Comparison of ENCODE assay signal across 8 cellular contexts in genomic region chr19:16470541-16470910, GRCh38. TPM values are rescaled to one million over a fixed set of nuclear protein-coding genes. Genes with fewer than 3 reads are reported as not detected.
DNase-seq lines count a peak whose midpoint lies in the region; ATAC-seq, FAIRE-seq and TF ChIP-seq lines count a peak whose summit lies in the region.

No MANE protein-coding gene starts in this region.

- peaks cover 31% of the 10 kb centered on the region for H3K4me1 Mint-ChIP-seq in osteocyte (ENCODE audit: unreplicated experiment)

- FAIRE-seq in H1 (lab: Jason Lieb, UNC), result no peak

- peak overlapping the region; percentile 82 for H3K4me3 Mint-ChIP-seq in osteocyte (ENCODE audit: unreplicated experiment)

- CTCF ChIA-PET in H1 (lab: Charles Lee; ENCODE audit: partially characterized antibody), result interaction anchor here (0.6 to 2.9 kb wide), 5 partner anchors 11 to 32 kb away, joined by 3 to 8 read pairs (median 3); partner anchors contain the start of genes C19orf44 and CALR3

- WGBS in H1 (ENCODE audit: extremely low coverage in 1 of 2, insufficient coverage in 1 of 2, insufficient read length in 1 of 2, insufficient replicate concordance in 2 of 2, low coverage in 1 of 2, low lambda C conversion rate in 2 of 2, missing lambda C conversion rate in 1 of 2), 2 experiments, result 64% methylated on average over 7 of the region's 7 CpGs; no CpG with 5 or more reads in 1 of the 2 experiments

- H2AFZ ChIP-seq in H1 (ENCODE audit: low read length), result no peak overlapping the region

- no peaks in the 10 kb centered on the region for H3K36me3 Mint-ChIP-seq in osteocyte (ENCODE audit: unreplicated experiment)

- peaks cover 10% of the 10 kb centered on the region for H3K4me1 ChIP-seq in NT2/D1 (ENCODE audit: insufficient read depth, insufficient read length)
- peaks cover 0 to 6% (median 0%) of the 10 kb centered on the region in 4 experiments; a peak in 4 of 7 replicates for H3K4me1 ChIP-seq in H1 (replicated peaks in 1 of 4; ENCODE audit: control insufficient read depth in 3 of 4, insufficient read depth in 4 of 4, low read length in 3 of 4)

- no peak overlapping the region for H3K14ac ChIP-seq in H1 (ENCODE audit: insufficient read length)

- peak overlapping the region; percentile 85 for H3K9ac ChIP-seq in NT2/D1 (ENCODE audit: insufficient read length, low read depth)
- peak overlapping the region in 2 of 4 experiments; percentile 75 to 78; a peak in 2 of 7 replicates for H3K9ac ChIP-seq in H1 (replicated peaks in 1 of 4; ENCODE audit: extremely low read depth in 1 of 4, low read depth in 3 of 4, low read length in 3 of 4)

- H4K5ac ChIP-seq in H1 (ENCODE audit: insufficient read length, low read depth, low read length), result no peak overlapping the region

- peak overlapping the region; percentile 75 for H3K4me3 ChIP-seq in NT2/D1 (ENCODE audit: insufficient read length, low read depth)
- peak overlapping the region; percentile 60 to 96 (median 94); a peak in 7 of 8 replicates for H3K4me3 ChIP-seq in H1 (ENCODE audit: extremely low read depth in 1 of 4, insufficient read depth in 2 of 4, low read depth in 3 of 4, low read length in 4 of 4)

- TF ChIP-seq CTCF in H1 (IDR thresholded peaks at IDR 0.05; ENCODE audit: control extremely low read depth in 1 of 3, insufficient read depth in 1 of 3, low read depth in 1 of 3, low read length in 3 of 3) (no peak), osteocyte (IDR thresholded peaks at IDR 0.05) (no peak)

- no peak overlapping the region for H2BK20ac ChIP-seq in H1 (ENCODE audit: low read length)

- peak overlapping the region; percentile 86 for H3K4me2 ChIP-seq in H1 (ENCODE audit: insufficient read depth in 1 of 2, low read depth in 2 of 2, low read length in 2 of 2)

- H4K91ac ChIP-seq in H1 (replicated peaks; ENCODE audit: insufficient read length, low read length), result no peak overlapping the region

- TF ChIP-seq POLR2A in H1 (IDR thresholded peaks at IDR 0.05; ENCODE audit: control extremely low read depth in 1 of 2, low read depth in 2 of 2, low read length in 2 of 2), result no peak

- no peak overlapping the region for H3K27ac Mint-ChIP-seq in osteocyte (ENCODE audit: unreplicated experiment)

- no peak for TF ChIP-seq RAD21 in H1 (IDR thresholded peaks at IDR 0.05 in 1 of 2, conservative IDR thresholded peaks at IDR 0.05 in 1 of 2; ENCODE audit: low read depth in 2 of 2, low read length in 2 of 2)

- no peak overlapping the region for H2BK5ac ChIP-seq in H1 (ENCODE audit: low read depth, low read length)

- no peak overlapping the region for H2BK12ac ChIP-seq in H1 (ENCODE audit: low read depth, low read length)

- no peak overlapping the region for H2BK15ac ChIP-seq in H1 (ENCODE audit: low read length)

- peaks cover 4% of the 10 kb centered on the region for H3K36me3 ChIP-seq in NT2/D1 (ENCODE audit: insufficient read depth, insufficient read length, low read length)
- no peaks in the 10 kb centered on the region for H3K36me3 ChIP-seq in H1 (ENCODE audit: control insufficient read depth in 2 of 4, insufficient read depth in 4 of 4, low read length in 3 of 4)

- peaks cover 17% of the 10 kb centered on the region for H3K79me1 ChIP-seq in H1 (ENCODE audit: low read depth, low read length)

- peaks cover 6 to 17% of the 10 kb centered on the region in 2 experiments for H4K20me1 ChIP-seq in H1 (replicated peaks in 1 of 2; ENCODE audit: control insufficient read depth in 1 of 2, insufficient read depth in 2 of 2, low read length in 2 of 2)

- H3K9me3 ChIP-seq in NT2/D1 (ENCODE audit: insufficient read depth, low read length) (peaks cover 8% of the 10 kb centered on the region; the same call in 1 of the 2 replicates), H1 (ENCODE audit: insufficient read depth in 2 of 2, low read depth in 1 of 2, low read length in 1 of 2) (peaks cover 0 to 5% of the 10 kb centered on the region in 2 experiments; a peak in 1 of 4 replicates)

- no peak overlapping the region for H3K27ac ChIP-seq in H1 (ENCODE audit: low read depth, low read length)

- H3K79me2 ChIP-seq in H1 (ENCODE audit: control insufficient read depth in 1 of 2, insufficient read depth in 2 of 2, low read length in 2 of 2), result peaks cover 13 to 56% of the 10 kb centered on the region in 2 experiments

- POLR2A ChIA-PET in H1 (lab: Charles Lee; ENCODE audit: partially characterized antibody), result interaction anchor here (0.6 to 2.4 kb wide), 11 partner anchors 10 to 190 kb away, joined by 3 to 7 read pairs (median 4); partner anchors contain the start of gene TMEM38A

- ATAC-seq in HG02970 (IDR thresholded peaks at IDR 0.05; ENCODE audit: low FRiP score, unreplicated experiment), result no peak
- ATAC-seq in GM19397 (IDR thresholded peaks at IDR 0.05; ENCODE audit: unreplicated experiment), result no peak

- no peak overlapping the region for H3K23ac ChIP-seq in H1 (ENCODE audit: insufficient read length)

- no peak overlapping the region for H3K18ac ChIP-seq in H1 (ENCODE audit: extremely low read depth, low read length)

- peak; percentile 53 for DNase-seq in EH (ENCODE audit: low read depth)
- no peak for DNase-seq in NT2/D1 (ENCODE audit: low read depth, low spot score)
- no peak for DNase-seq in H1 (ENCODE audit: low read depth in 1 of 2, low spot score in 2 of 2)
- DNase-seq in osteocyte (ENCODE audit: extremely low spot score, unreplicated experiment), result no peak
- DNase-seq in hepatic stellate cell (ENCODE audit: low spot score), result no peak
- DNase-seq in midbrain (lab: John Stamatoyannopoulos, UW), result no peak

- H3K27me3 ChIP-seq in NT2/D1 (ENCODE audit: insufficient read depth, insufficient read length), result peaks cover 11% of the 10 kb centered on the region
- no peaks in the 10 kb centered on the region for H3K27me3 ChIP-seq in H1 (replicated peaks in 1 of 4; ENCODE audit: control insufficient read depth in 3 of 4, extremely low read depth in 1 of 4, insufficient read depth in 3 of 4, low read length in 3 of 4)

- H3K4ac ChIP-seq in H1 (replicated peaks; ENCODE audit: insufficient read length, low read depth, low read length), result no peak overlapping the region

- no peak overlapping the region for H3K56ac ChIP-seq in H1 (replicated peaks; ENCODE audit: insufficient read length, low read depth, low read length)

- H3K27me3 Mint-ChIP-seq in osteocyte (ENCODE audit: unreplicated experiment), result no peaks in the 10 kb centered on the region

- no peak for TF ChIP-seq EP300 in H1 (IDR thresholded peaks at IDR 0.05; ENCODE audit: borderline replicate concordance in 1 of 2, low read depth in 2 of 2, low read length in 2 of 2)

- H2AK5ac ChIP-seq in H1 (ENCODE audit: low read depth, low read length), result no peak overlapping the region

- H4K8ac ChIP-seq in H1 (ENCODE audit: extremely low read depth, insufficient read depth, low read length), result no peak overlapping the region

- H3K9me3 Mint-ChIP-seq in osteocyte (ENCODE audit: unreplicated experiment), result no peaks in the 10 kb centered on the region

- H3K23me2 ChIP-seq in H1 (ENCODE audit: low read depth, low read length), result peaks cover 8% of the 10 kb centered on the region; the same call in 1 of the 2 replicates

- no peak overlapping the region for H2BK120ac ChIP-seq in H1 (replicated peaks; ENCODE audit: low read depth, low read length)

TF ChIP-seq in H1, 55 proteins besides CTCF, POLR2A, EP300 and RAD21 (continues in another document):
- no peak for TF ChIP-seq RFX5 (IDR thresholded peaks at IDR 0.05; ENCODE audit: borderline replicate concordance, low read depth, low read length)
- no peak for TF ChIP-seq NANOG (IDR thresholded peaks at IDR 0.05; ENCODE audit: insufficient read depth, low read depth, low read length, poor library complexity, severe bottlenecking)
- TF ChIP-seq SAP30 (IDR thresholded peaks at IDR 0.05; ENCODE audit: insufficient read depth, insufficient replicate concordance, low read length), result no peak
- TF ChIP-seq SUZ12 (IDR thresholded peaks at IDR 0.05; ENCODE audit: low read length), result no peak
- TF ChIP-seq JUN (IDR thresholded peaks at IDR 0.05; ENCODE audit: low read depth, low read length), result no peak
- TF ChIP-seq SP4 (IDR thresholded peaks at IDR 0.05; ENCODE audit: low read length), result no peak
- TF ChIP-seq FOSL1 (IDR thresholded peaks at IDR 0.05; ENCODE audit: insufficient read depth, low read depth, low read length), result no peak
- TF ChIP-seq GABPA (IDR thresholded peaks at IDR 0.05; ENCODE audit: borderline replicate concordance, insufficient read depth, low read length), result no peak

RNA-seq across cellular contexts. Expression of gene EPS15L1, which starts 1.2 kb away (rescaled TPM):
- 36.6 and 37.2 TPM in 2 replicates for total RNA-seq in H1 (2021; fragmentation: NEBNext Ultra II Directional; extraction: Animal tissue kit (Norgen Biotek cat#: 25700))
- 17.6 and 22.4 TPM in 2 replicates for polyA plus RNA-seq in H1 (2011; rRNA removed)
- polyA plus RNA-seq in H1 (2011; cell fraction: cytosol; rRNA removed), result 15.2 TPM
- 31.3 TPM for polyA plus RNA-seq in H1 (2011; cell fraction: nucleus; rRNA removed)
- 29.7 to 35.7 TPM (median 31.8 TPM) in 4 replicates for polyA plus RNA-seq in H1 (2012, experiment 1 of 2)
- polyA plus RNA-seq in H1 (2012, experiment 2 of 2), result 13.3 TPM
- polyA plus RNA-seq in H1 (2013, experiment 1 of 2), result 18.0 TPM
- 17.5 TPM for polyA plus RNA-seq in H1 (2013, experiment 2 of 2)
- 19.7 and 27.4 TPM in 2 replicates for polyA minus RNA-seq in H1 (2011; rRNA and poly(A)+ RNA removed)
- 28.3 TPM for polyA minus RNA-seq in H1 (2011; cell fraction: cytosol; rRNA and poly(A)+ RNA removed)
- 32.3 TPM for polyA minus RNA-seq in H1 (2011; cell fraction: nucleus; rRNA and poly(A)+ RNA removed)
- 47.4 and 53.1 TPM in 2 replicates for total RNA-seq in osteocyte

RNA-seq across cellular contexts. Expression of gene CALR3, which starts 25.4 kb away (rescaled TPM):
- total RNA-seq in H1 (2021; fragmentation: NEBNext Ultra II Directional; extraction: Animal tissue kit (Norgen Biotek cat#: 25700)), result 0.32 and 0.33 TPM in 2 replicates
- 0.11 TPM in 1 of 2 replicates, not detected in the other for polyA plus RNA-seq in H1 (2011; rRNA removed)
- polyA plus RNA-seq in H1 (2011; cell fraction: cytosol; rRNA removed), result 0.30 TPM
- polyA plus RNA-seq in H1 (2011; cell fraction: nucleus; rRNA removed), result 0.17 TPM
- polyA plus RNA-seq in H1 (2012, experiment 1 of 2), result 0.19 to 0.40 TPM (median 0.35 TPM) in 4 replicates
- 0.37 TPM for polyA plus RNA-seq in H1 (2012, experiment 2 of 2)
- 0.55 TPM for polyA plus RNA-seq in H1 (2013, experiment 1 of 2)
- polyA plus RNA-seq in H1 (2013, experiment 2 of 2), result 0.64 TPM
- polyA minus RNA-seq in H1 (2011; rRNA and poly(A)+ RNA removed), result 0.44 TPM in 1 of 2 replicates, not detected in the other
- not detected for polyA minus RNA-seq in H1 (2011; cell fraction: cytosol; rRNA and poly(A)+ RNA removed)
- polyA minus RNA-seq in H1 (2011; cell fraction: nucleus; rRNA and poly(A)+ RNA removed), result not detected
- total RNA-seq in osteocyte, result not detected in 2 replicates

RNA-seq across cellular contexts. Expression of gene C19orf44, which starts 25.7 kb away (rescaled TPM):
- 4.2 and 4.5 TPM in 2 replicates for total RNA-seq in H1 (2021; fragmentation: NEBNext Ultra II Directional; extraction: Animal tissue kit (Norgen Biotek cat#: 25700))
- polyA plus RNA-seq in H1 (2011; rRNA removed), result 2.1 and 2.8 TPM in 2 replicates
- polyA plus RNA-seq in H1 (2011; cell fraction: cytosol; rRNA removed), result 3.1 TPM
- 4.2 TPM for polyA plus RNA-seq in H1 (2011; cell fraction: nucleus; rRNA removed)
- polyA plus RNA-seq in H1 (2012, experiment 1 of 2), result 3.6 to 5.5 TPM (median 4.1 TPM) in 4 replicates
- 1.7 TPM for polyA plus RNA-seq in H1 (2012, experiment 2 of 2)
- 3.3 TPM for polyA plus RNA-seq in H1 (2013, experiment 1 of 2)
- polyA plus RNA-seq in H1 (2013, experiment 2 of 2), result 2.9 TPM
- polyA minus RNA-seq in H1 (2011; rRNA and poly(A)+ RNA removed), result 1.9 TPM in 2 replicates
- 2.9 TPM for polyA minus RNA-seq in H1 (2011; cell fraction: cytosol; rRNA and poly(A)+ RNA removed)
- 4.1 TPM for polyA minus RNA-seq in H1 (2011; cell fraction: nucleus; rRNA and poly(A)+ RNA removed)
- 5.3 and 5.5 TPM in 2 replicates for total RNA-seq in osteocyte
